23 cellular contexts compared by ENCODE assay signal in the genomic region with DNA sequence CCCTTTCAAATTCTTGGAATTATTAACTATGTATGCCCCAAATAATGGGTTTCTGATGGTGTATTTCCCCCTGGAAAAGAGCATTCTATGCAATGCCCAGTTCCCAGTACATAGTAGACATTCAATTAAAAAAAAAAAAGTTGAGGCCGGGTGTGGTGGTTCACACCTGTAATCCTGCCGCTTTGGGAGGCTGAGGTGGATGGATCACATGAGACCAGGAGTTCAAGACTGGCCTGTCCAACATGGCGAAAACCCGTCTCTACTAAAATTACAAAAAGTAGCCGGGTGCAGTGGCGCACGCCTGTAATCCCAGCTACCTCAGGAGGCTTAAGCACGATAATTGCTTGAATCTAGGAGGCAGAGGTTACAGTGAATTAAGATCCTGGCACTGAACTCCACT.
"Had no signal": no experiment of that assay in that cellular context is flagged by ENCODE, and none has a peak within 500 bp of the region (broad histone marks: within the 10 kb centered on the region; RNA-seq: fewer than 3 reads in every experiment).

No MANE protein-coding gene starts in this region.

- H3K36me3 ChIP-seq: breast epithelium, gastroesophageal sphincter had no signal

- H3K9me3 Mint-ChIP-seq: activated B cell treated with CpG ODN at 0.5 μM for 24 hours; activated naive CD4-positive, alpha-beta T cell treated with anti-CD3 and anti-CD28 coated beads for 36 hours; activated naive CD8-positive, alpha-beta T cell treated with anti-CD3 and anti-CD28 coated beads, Interleukin-2, amount 10 ng/mL, durations not matched to agents 7 days and 5 days; endodermal cell; naive thymus-derived CD4-positive, alpha-beta T cell; neural crest cell had no signal

- DNase-seq: activated B cell treated with CpG ODN at 0.5 μM for 24 hours; activated CD4-positive, alpha-beta T cell treated with anti-CD3 and anti-CD28 coated beads for 4 hours; activated CD4-positive, alpha-beta T cell treated with anti-CD3 and anti-CD28 coated beads, Interleukin-2, amount 50 U/mL, for 48 hours; activated CD8-positive, alpha-beta memory T cell treated with anti-CD3 and anti-CD28 coated beads, Interleukin-2, amount 50 U/mL, for 48 hours; activated effector memory CD4-positive, alpha-beta T cell treated with Interleukin-2 at 50 U/mL for 16 hours; activated naive CD4-positive, alpha-beta T cell treated with anti-CD3 and anti-CD28 coated beads for 36 hours; activated naive CD8-positive, alpha-beta T cell treated with anti-CD3 and anti-CD28 coated beads, Interleukin-2, amount 10 ng/mL, durations not matched to agents 7 days and 5 days; activated T-cell treated with anti-CD3 and anti-CD28 coated beads, Interleukin-2, amount 50 U/mL, for 48 hours; amniotic stem cell; naive thymus-derived CD4-positive, alpha-beta T cell; occipital lobe; stimulated activated CD4-positive, alpha-beta T cell treated with anti-CD3 and anti-CD28 coated beads, Interleukin-2, amount 100 ng/mL, for 48 hours; stimulated activated CD8-positive, alpha-beta memory T cell treated with anti-CD3 and anti-CD28 coated beads, Interleukin-4, amount 100 ng/mL, for 48 hours; stimulated activated naive B cell treated with anti-CD40 and anti-IgM and Interleukin-4, amounts not matched to agents 10 μg/mL and 1 μg/mL and 100 μg/mL, for 72 hours; T-helper 1 cell; T1000 had no signal

- H3K4me3 ChIP-seq: breast epithelium, gastroesophageal sphincter, lung had no signal

- H3K4me3 Mint-ChIP-seq: activated B cell treated with CpG ODN at 0.5 μM for 24 hours, endodermal cell had no signal

- ATAC-seq: gastroesophageal sphincter; naive thymus-derived CD4-positive, alpha-beta T cell; stimulated activated naive B cell treated with anti-CD40 and anti-IgM and Interleukin-4, amounts not matched to agents 10 μg/mL and 1 μg/mL and 100 μg/mL, for 72 hours had no signal

- H3K36me3 Mint-ChIP-seq: activated naive CD8-positive, alpha-beta T cell treated with anti-CD3 and anti-CD28 coated beads, Interleukin-2, amount 10 ng/mL, durations not matched to agents 7 days and 5 days; stimulated activated naive B cell treated with anti-CD40 and anti-IgM and Interleukin-4, amounts not matched to agents 10 μg/mL and 1 μg/mL and 100 μg/mL, for 72 hours had no signal

- H3K9me3 ChIP-seq: breast epithelium, gastroesophageal sphincter had no signal

- H3K27me3 ChIP-seq: breast epithelium, gastroesophageal sphincter had no signal

- H3K4me1 ChIP-seq: breast epithelium had no signal

- H3K27me3 Mint-ChIP-seq: activated B cell treated with CpG ODN at 0.5 μM for 24 hours; activated naive CD8-positive, alpha-beta T cell treated with anti-CD3 and anti-CD28 coated beads, Interleukin-2, amount 10 ng/mL, durations not matched to agents 7 days and 5 days; naive thymus-derived CD4-positive, alpha-beta T cell; stimulated activated naive B cell treated with anti-CD40 and anti-IgM and Interleukin-4, amounts not matched to agents 10 μg/mL and 1 μg/mL and 100 μg/mL, for 72 hours; type B pancreatic cell had no signal

- H3K27ac ChIP-seq: breast epithelium, epithelial cell of prostate, gastroesophageal sphincter had no signal
